ENCODE assay signal across 1 cellular context in the genomic region with DNA sequence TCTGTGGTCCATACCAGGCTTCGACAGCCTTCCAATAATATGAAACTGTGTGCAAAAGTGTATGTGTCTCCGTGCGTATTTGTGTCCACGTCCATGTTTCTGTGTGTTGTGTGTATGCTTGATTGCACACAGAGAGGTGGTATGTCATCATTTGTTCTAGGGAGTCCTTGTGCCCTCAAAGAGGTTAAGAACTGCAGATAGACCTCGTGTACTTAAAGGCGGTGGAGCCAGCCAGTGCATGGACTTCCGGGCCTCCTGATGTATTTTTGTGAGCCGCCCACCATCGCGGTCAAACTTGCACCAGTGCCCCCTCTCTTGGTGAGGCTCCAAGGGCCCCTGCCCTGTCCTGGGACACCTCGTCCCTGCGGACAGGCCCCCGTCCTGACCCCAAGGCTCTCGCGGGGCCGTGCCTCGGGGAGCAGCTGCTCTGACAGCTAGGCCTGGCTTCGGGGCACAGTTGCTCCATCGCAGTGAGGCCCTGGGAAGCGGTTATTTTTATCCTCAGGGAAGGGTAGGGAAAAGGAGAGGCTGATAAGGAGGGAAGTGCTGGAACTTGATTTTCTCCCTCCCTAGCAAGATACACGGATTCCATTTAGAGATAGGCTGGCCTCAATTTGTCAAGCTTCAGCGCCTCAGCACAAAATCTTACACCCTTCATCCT.
A peak's percentile ranks its signal among the peaks of the same experiment; 100 is the strongest.
TF ChIP-seq lines count a peak whose summit lies in the region.

No MANE protein-coding gene starts in this region.

TF ChIP-seq in HepG2, 621 proteins besides CTCF, POLR2A, EP300 and RAD21 (continued from another document and continues in another):
- TF ChIP-seq, protein P1, sequence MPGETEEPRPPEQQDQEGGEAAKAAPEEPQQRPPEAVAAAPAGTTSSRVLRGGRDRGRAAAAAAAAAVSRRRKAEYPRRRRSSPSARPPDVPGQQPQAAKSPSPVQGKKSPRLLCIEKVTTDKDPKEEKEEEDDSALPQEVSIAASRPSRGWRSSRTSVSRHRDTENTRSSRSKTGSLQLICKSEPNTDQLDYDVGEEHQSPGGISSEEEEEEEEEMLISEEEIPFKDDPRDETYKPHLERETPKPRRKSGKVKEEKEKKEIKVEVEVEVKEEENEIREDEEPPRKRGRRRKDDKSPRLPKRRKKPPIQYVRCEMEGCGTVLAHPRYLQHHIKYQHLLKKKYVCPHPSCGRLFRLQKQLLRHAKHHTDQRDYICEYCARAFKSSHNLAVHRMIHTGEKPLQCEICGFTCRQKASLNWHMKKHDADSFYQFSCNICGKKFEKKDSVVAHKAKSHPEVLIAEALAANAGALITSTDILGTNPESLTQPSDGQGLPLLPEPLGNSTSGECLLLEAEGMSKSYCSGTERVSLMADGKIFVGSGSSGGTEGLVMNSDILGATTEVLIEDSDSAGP (CRISPR knock-in tag; IDR thresholded peaks at IDR 0.05; ENCODE audit: borderline replicate concordance): 0 out of 2 replicates have a peak, but pooled peaks have one; percentile 20
- TF ChIP-seq NR2C2 (CRISPR knock-in tag; IDR thresholded peaks at IDR 0.05; ENCODE audit: borderline replicate concordance): 0 out of 2 replicates have a peak, but pooled peaks have one; percentile 17
- TF ChIP-seq ZMYM4 (CRISPR knock-in tag; IDR thresholded peaks at IDR 0.05): no peak
- TF ChIP-seq, protein P2, sequence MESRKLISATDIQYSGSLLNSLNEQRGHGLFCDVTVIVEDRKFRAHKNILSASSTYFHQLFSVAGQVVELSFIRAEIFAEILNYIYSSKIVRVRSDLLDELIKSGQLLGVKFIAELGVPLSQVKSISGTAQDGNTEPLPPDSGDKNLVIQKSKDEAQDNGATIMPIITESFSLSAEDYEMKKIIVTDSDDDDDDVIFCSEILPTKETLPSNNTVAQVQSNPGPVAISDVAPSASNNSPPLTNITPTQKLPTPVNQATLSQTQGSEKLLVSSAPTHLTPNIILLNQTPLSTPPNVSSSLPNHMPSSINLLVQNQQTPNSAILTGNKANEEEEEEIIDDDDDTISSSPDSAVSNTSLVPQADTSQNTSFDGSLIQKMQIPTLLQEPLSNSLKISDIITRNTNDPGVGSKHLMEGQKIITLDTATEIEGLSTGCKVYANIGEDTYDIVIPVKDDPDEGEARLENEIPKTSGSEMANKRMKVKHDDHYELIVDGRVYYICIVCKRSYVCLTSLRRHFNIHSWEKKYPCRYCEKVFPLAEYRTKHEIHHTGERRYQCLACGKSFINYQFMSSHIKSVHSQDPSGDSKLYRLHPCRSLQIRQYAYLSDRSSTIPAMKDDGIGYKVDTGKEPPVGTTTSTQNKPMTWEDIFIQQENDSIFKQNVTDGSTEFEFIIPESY (CRISPR knock-in tag; IDR thresholded peaks at IDR 0.05): 0 out of 2 replicates have a peak, but pooled peaks have one; percentile 22
- TF ChIP-seq, protein P3, sequence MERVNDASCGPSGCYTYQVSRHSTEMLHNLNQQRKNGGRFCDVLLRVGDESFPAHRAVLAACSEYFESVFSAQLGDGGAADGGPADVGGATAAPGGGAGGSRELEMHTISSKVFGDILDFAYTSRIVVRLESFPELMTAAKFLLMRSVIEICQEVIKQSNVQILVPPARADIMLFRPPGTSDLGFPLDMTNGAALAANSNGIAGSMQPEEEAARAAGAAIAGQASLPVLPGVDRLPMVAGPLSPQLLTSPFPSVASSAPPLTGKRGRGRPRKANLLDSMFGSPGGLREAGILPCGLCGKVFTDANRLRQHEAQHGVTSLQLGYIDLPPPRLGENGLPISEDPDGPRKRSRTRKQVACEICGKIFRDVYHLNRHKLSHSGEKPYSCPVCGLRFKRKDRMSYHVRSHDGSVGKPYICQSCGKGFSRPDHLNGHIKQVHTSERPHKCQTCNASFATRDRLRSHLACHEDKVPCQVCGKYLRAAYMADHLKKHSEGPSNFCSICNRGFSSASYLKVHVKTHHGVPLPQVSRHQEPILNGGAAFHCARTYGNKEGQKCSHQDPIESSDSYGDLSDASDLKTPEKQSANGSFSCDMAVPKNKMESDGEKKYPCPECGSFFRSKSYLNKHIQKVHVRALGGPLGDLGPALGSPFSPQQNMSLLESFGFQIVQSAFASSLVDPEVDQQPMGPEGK (CRISPR knock-in tag; IDR thresholded peaks at IDR 0.05): 0 out of 2 replicates have a peak, but pooled peaks have one; percentile 12
- TF ChIP-seq, protein P4, sequence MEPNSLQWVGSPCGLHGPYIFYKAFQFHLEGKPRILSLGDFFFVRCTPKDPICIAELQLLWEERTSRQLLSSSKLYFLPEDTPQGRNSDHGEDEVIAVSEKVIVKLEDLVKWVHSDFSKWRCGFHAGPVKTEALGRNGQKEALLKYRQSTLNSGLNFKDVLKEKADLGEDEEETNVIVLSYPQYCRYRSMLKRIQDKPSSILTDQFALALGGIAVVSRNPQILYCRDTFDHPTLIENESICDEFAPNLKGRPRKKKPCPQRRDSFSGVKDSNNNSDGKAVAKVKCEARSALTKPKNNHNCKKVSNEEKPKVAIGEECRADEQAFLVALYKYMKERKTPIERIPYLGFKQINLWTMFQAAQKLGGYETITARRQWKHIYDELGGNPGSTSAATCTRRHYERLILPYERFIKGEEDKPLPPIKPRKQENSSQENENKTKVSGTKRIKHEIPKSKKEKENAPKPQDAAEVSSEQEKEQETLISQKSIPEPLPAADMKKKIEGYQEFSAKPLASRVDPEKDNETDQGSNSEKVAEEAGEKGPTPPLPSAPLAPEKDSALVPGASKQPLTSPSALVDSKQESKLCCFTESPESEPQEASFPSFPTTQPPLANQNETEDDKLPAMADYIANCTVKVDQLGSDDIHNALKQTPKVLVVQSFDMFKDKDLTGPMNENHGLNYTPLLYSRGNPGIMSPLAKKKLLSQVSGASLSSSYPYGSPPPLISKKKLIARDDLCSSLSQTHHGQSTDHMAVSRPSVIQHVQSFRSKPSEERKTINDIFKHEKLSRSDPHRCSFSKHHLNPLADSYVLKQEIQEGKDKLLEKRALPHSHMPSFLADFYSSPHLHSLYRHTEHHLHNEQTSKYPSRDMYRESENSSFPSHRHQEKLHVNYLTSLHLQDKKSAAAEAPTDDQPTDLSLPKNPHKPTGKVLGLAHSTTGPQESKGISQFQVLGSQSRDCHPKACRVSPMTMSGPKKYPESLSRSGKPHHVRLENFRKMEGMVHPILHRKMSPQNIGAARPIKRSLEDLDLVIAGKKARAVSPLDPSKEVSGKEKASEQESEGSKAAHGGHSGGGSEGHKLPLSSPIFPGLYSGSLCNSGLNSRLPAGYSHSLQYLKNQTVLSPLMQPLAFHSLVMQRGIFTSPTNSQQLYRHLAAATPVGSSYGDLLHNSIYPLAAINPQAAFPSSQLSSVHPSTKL (CRISPR knock-in tag; IDR thresholded peaks at IDR 0.05): no peak
- TF ChIP-seq YEATS4 (CRISPR knock-in tag; IDR thresholded peaks at IDR 0.05; ENCODE audit: borderline replicate concordance): 0 out of 2 replicates have a peak, but pooled peaks have one; percentile 33
- TF ChIP-seq SMAD9 (CRISPR knock-in tag; IDR thresholded peaks at IDR 0.05): no peak
- TF ChIP-seq, protein P5, sequence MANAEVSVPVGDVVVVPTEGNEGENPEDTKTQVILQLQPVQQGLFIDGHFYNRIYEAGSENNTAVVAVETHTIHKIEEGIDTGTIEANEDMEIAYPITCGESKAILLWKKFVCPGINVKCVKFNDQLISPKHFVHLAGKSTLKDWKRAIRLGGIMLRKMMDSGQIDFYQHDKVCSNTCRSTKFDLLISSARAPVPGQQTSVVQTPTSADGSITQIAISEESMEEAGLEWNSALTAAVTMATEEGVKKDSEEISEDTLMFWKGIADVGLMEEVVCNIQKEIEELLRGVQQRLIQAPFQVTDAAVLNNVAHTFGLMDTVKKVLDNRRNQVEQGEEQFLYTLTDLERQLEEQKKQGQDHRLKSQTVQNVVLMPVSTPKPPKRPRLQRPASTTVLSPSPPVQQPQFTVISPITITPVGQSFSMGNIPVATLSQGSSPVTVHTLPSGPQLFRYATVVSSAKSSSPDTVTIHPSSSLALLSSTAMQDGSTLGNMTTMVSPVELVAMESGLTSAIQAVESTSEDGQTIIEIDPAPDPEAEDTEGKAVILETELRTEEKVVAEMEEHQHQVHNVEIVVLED (CRISPR knock-in tag; IDR thresholded peaks at IDR 0.05; ENCODE audit: borderline replicate concordance): 0 out of 2 replicates have a peak, but pooled peaks have one; percentile 34
- peak; percentile 63; the same call in 1 of the 2 replicates for TF ChIP-seq ZNF225 (CRISPR knock-in tag; IDR thresholded peaks at IDR 0.05)
- TF ChIP-seq XRCC5 (optimal IDR thresholded peaks at IDR 0.05; ENCODE audit: low read length): peak; percentile 19
- no peak for TF ChIP-seq ZNF432 (CRISPR knock-in tag; IDR thresholded peaks at IDR 0.05; ENCODE audit: borderline replicate concordance)
- TF ChIP-seq TOE1 (CRISPR knock-in tag; IDR thresholded peaks at IDR 0.05): no peak
- 0 out of 2 replicates have a peak, but pooled peaks have one; percentile 33 for TF ChIP-seq NAIF1 (CRISPR knock-in tag; IDR thresholded peaks at IDR 0.05; ENCODE audit: borderline replicate concordance)
- TF ChIP-seq BCL6 (CRISPR knock-in tag; IDR thresholded peaks at IDR 0.05): no peak
- TF ChIP-seq HNRNPK (IDR thresholded peaks at IDR 0.05; ENCODE audit: low read depth, low read length, poor library complexity, severe bottlenecking): no peak
- TF ChIP-seq, protein P6, sequence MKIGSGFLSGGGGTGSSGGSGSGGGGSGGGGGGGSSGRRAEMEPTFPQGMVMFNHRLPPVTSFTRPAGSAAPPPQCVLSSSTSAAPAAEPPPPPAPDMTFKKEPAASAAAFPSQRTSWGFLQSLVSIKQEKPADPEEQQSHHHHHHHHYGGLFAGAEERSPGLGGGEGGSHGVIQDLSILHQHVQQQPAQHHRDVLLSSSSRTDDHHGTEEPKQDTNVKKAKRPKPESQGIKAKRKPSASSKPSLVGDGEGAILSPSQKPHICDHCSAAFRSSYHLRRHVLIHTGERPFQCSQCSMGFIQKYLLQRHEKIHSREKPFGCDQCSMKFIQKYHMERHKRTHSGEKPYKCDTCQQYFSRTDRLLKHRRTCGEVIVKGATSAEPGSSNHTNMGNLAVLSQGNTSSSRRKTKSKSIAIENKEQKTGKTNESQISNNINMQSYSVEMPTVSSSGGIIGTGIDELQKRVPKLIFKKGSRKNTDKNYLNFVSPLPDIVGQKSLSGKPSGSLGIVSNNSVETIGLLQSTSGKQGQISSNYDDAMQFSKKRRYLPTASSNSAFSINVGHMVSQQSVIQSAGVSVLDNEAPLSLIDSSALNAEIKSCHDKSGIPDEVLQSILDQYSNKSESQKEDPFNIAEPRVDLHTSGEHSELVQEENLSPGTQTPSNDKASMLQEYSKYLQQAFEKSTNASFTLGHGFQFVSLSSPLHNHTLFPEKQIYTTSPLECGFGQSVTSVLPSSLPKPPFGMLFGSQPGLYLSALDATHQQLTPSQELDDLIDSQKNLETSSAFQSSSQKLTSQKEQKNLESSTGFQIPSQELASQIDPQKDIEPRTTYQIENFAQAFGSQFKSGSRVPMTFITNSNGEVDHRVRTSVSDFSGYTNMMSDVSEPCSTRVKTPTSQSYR (CRISPR knock-in tag; IDR thresholded peaks at IDR 0.05; ENCODE audit: borderline replicate concordance): no peak
- peak; percentile 31 for TF ChIP-seq ZNF883 (CRISPR knock-in tag; IDR thresholded peaks at IDR 0.05; ENCODE audit: not compliant biosample characterization)
- TF ChIP-seq, protein P7, sequence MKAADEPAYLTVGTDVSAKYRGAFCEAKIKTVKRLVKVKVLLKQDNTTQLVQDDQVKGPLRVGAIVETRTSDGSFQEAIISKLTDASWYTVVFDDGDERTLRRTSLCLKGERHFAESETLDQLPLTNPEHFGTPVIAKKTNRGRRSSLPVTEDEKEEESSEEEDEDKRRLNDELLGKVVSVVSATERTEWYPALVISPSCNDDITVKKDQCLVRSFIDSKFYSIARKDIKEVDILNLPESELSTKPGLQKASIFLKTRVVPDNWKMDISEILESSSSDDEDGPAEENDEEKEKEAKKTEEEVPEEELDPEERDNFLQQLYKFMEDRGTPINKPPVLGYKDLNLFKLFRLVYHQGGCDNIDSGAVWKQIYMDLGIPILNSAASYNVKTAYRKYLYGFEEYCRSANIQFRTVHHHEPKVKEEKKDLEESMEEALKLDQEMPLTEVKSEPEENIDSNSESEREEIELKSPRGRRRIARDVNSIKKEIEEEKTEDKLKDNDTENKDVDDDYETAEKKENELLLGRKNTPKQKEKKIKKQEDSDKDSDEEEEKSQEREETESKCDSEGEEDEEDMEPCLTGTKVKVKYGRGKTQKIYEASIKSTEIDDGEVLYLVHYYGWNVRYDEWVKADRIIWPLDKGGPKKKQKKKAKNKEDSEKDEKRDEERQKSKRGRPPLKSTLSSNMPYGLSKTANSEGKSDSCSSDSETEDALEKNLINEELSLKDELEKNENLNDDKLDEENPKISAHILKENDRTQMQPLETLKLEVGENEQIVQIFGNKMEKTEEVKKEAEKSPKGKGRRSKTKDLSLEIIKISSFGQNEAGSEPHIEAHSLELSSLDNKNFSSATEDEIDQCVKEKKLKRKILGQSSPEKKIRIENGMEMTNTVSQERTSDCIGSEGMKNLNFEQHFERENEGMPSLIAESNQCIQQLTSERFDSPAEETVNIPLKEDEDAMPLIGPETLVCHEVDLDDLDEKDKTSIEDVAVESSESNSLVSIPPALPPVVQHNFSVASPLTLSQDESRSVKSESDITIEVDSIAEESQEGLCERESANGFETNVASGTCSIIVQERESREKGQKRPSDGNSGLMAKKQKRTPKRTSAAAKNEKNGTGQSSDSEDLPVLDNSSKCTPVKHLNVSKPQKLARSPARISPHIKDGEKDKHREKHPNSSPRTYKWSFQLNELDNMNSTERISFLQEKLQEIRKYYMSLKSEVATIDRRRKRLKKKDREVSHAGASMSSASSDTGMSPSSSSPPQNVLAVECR (CRISPR knock-in tag; IDR thresholded peaks at IDR 0.05; ENCODE audit: borderline replicate concordance): 0 out of 2 replicates have a peak, but pooled peaks have one; percentile 23
- TF ChIP-seq BRD4 (CRISPR knock-in tag; IDR thresholded peaks at IDR 0.05): no peak
- TF ChIP-seq JUND (CRISPR knock-in tag; IDR thresholded peaks at IDR 0.05): 0 out of 2 replicates have a peak, but pooled peaks have one; percentile 25
- peak; percentile 83 for TF ChIP-seq CEBPB (IDR thresholded peaks at IDR 0.05; ENCODE audit: borderline replicate concordance, low read depth, low read length)
- TF ChIP-seq, protein P8, sequence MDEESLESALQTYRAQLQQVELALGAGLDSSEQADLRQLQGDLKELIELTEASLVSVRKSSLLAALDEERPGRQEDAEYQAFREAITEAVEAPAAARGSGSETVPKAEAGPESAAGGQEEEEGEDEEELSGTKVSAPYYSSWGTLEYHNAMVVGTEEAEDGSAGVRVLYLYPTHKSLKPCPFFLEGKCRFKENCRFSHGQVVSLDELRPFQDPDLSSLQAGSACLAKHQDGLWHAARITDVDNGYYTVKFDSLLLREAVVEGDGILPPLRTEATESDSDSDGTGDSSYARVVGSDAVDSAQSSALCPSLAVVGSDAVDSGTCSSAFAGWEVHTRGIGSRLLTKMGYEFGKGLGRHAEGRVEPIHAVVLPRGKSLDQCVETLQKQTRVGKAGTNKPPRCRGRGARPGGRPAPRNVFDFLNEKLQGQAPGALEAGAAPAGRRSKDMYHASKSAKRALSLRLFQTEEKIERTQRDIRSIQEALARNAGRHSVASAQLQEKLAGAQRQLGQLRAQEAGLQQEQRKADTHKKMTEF (CRISPR knock-in tag; IDR thresholded peaks at IDR 0.05): no peak
- TF ChIP-seq, protein P9, sequence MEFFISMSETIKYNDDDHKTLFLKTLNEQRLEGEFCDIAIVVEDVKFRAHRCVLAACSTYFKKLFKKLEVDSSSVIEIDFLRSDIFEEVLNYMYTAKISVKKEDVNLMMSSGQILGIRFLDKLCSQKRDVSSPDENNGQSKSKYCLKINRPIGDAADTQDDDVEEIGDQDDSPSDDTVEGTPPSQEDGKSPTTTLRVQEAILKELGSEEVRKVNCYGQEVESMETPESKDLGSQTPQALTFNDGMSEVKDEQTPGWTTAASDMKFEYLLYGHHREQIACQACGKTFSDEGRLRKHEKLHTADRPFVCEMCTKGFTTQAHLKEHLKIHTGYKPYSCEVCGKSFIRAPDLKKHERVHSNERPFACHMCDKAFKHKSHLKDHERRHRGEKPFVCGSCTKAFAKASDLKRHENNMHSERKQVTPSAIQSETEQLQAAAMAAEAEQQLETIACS (CRISPR knock-in tag; IDR thresholded peaks at IDR 0.05): peak; percentile 46; the same call in 1 of the 2 replicates
- 0 out of 2 replicates have a peak, but pooled peaks have one; percentile 31 for TF ChIP-seq ZNF296 (CRISPR knock-in tag; conservative IDR thresholded peaks at IDR 0.05)
- 0 out of 2 replicates have a peak, but pooled peaks have one; percentile 53 for TF ChIP-seq NFE2L1 (CRISPR knock-in tag; IDR thresholded peaks at IDR 0.05; ENCODE audit: borderline replicate concordance)
- TF ChIP-seq ZNF709 (CRISPR knock-in tag; IDR thresholded peaks at IDR 0.05): no peak
